Comparison of ENCODE assay signal across 25 cellular contexts in the genomic region with DNA sequence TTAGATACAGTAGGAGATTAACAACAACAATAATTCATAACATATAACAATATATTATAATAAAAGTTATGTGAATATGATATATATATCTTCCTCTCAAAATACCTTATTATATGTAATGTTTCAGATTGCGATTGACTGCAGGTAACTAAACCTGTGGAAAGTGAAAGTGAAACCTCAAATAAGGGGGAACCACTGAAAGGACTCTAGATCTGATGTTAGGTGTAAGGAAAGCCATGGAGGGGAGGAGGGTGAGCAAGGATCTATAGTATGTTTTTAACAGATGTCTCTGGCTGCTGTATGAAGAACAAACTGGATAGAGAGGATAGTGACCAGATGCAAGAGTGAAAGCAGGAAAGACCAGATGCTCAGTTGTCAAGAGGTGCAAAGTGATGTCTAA. TPM values are rescaled to one million over a fixed set of nuclear protein-coding genes. Genes with fewer than 3 reads are reported as not detected.
DNase-seq lines count a peak whose midpoint lies in the region; ATAC-seq, FAIRE-seq and TF ChIP-seq lines count a peak whose summit lies in the region.
"Had no signal": no experiment of that assay in that cellular context is flagged by ENCODE, and none has a peak within 500 bp of the region (broad histone marks: within the 10 kb centered on the region; RNA-seq: fewer than 3 reads in every experiment).

No MANE protein-coding gene starts in this region.

- H2AFZ ChIP-seq in Loucy (ENCODE audit: low read length) = 0 out of 2 replicates have a peak overlapping the region, but pooled peaks have one; percentile 49

- H3K36me3 ChIP-seq in Loucy (ENCODE audit: insufficient read depth, low read length) = no peaks in the 10 kb centered on the region
- H3K36me3 ChIP-seq: lower lobe of right lung, MG63, transverse colon, WERI-Rb-1 had no signal

- no peaks in the 10 kb centered on the region for H4K20me1 ChIP-seq in Loucy (ENCODE audit: insufficient read depth, low read length, poor library complexity, severe bottlenecking)

- FAIRE-seq in GM12892 (lab: Jason Lieb, UNC) = no peak
- FAIRE-seq: astrocyte, frontal cortex, kidney had no signal

- H3K4me2 ChIP-seq in Loucy (ENCODE audit: low read depth, low read length, poor library complexity, severe bottlenecking) = peak overlapping the region; percentile 24

- H3K4me3 ChIP-seq in Loucy (ENCODE audit: low read length, poor library complexity, severe bottlenecking) = peak overlapping the region; percentile 51
- H3K4me3 ChIP-seq: lower lobe of right lung, MG63, skin epidermis, transverse colon had no signal

- peaks cover 0 to 2% of the 10 kb centered on the region in 2 donors for H3K9me3 Mint-ChIP-seq in stimulated activated naive CD8-positive, alpha-beta T cell treated with anti-CD3 and anti-CD28 coated beads, Interleukin-15, amount 100 ng/mL, for 72 hours
- no peaks in the 10 kb centered on the region for H3K9me3 Mint-ChIP-seq in T-helper 2 cell treated with Interferon-gamma antibody and Interleukin-4, amounts not matched to agents 5 μg/mL and 100 μg/mL, for 36 hours

- peaks cover 14% of the 10 kb centered on the region for H3K4me1 Mint-ChIP-seq in stimulated activated naive CD8-positive, alpha-beta T cell treated with anti-CD3 and anti-CD28 coated beads, Interleukin-15, amount 100 ng/mL, for 72 hours
- H3K4me1 Mint-ChIP-seq in T-helper 2 cell treated with Interferon-gamma antibody and Interleukin-4, amounts not matched to agents 5 μg/mL and 100 μg/mL, for 36 hours (ENCODE audit: low read depth) = peaks cover 3% of the 10 kb centered on the region

- H3K9me2 ChIP-seq in Loucy (replicated peaks; ENCODE audit: low read depth, low read length) = no peaks in the 10 kb centered on the region

- H3K79me2 ChIP-seq in Loucy (ENCODE audit: insufficient read depth, low read length) = no peaks in the 10 kb centered on the region

- no peaks in the 10 kb centered on the region for H3K4me1 ChIP-seq in Loucy (ENCODE audit: insufficient read depth, low read length, poor library complexity, severe bottlenecking)
- H3K4me1 ChIP-seq: Caco-2, lower lobe of right lung, transverse colon had no signal

- TF ChIP-seq CTCF in Loucy (conservative IDR thresholded peaks at IDR 0.05; ENCODE audit: low read length) = no peak

- DNase-seq in stimulated activated naive CD8-positive, alpha-beta T cell treated with anti-CD3 and anti-CD28 coated beads, Interleukin-15, amount 100 ng/mL, for 72 hours = no peak
- DNase-seq in stimulated activated naive CD8-positive, alpha-beta T cell treated with anti-CD3 and anti-CD28 coated beads, Interleukin-15, Interleukin-2, amounts not matched to agents 100 U/mL and 50 U/mL, for 24 hours = no peak
- DNase-seq in T-helper 2 cell treated with Interferon-gamma antibody and Interleukin-4, amounts not matched to agents 5 μg/mL and 100 μg/mL, for 36 hours (ENCODE audit: low spot score) = no peak
- DNase-seq in GM12892 (ENCODE audit: insufficient read length) (no peak), NCI-H1930 (lab: John Stamatoyannopoulos, UW) (no peak), T-helper 9 cell (no peak)
- DNase-seq: activated CD4-positive, alpha-beta T cell treated with anti-CD3 and anti-CD28 coated beads, Interleukin-2, amount 50 U/mL, for 48 hours; activated naive CD4-positive, alpha-beta T cell treated with Interleukin-2 at 50 U/mL for 16 hours; Caco-2; IMR-90; kidney; lower lobe of right lung; MG63; NCI-H1436 treated with DMSO at 0.1 percent for 48 hours; NCI-H446; SHP77 treated with DMSO at 0.1 percent for 48 hours; stimulated activated CD4-positive, alpha-beta T cell treated with anti-CD3 and anti-CD28 coated beads, Interleukin-2, amount 100 ng/mL, for 48 hours; transverse colon; WERI-Rb-1 had no signal

- no peak overlapping the region for H3K9ac ChIP-seq in Loucy (ENCODE audit: low read depth, low read length, poor library complexity, severe bottlenecking)

- no peak overlapping the region for H3K27ac Mint-ChIP-seq in stimulated activated naive CD8-positive, alpha-beta T cell treated with anti-CD3 and anti-CD28 coated beads, Interleukin-15, amount 100 ng/mL, for 72 hours
- H3K27ac Mint-ChIP-seq in T-helper 2 cell treated with Interferon-gamma antibody and Interleukin-4, amounts not matched to agents 5 μg/mL and 100 μg/mL, for 36 hours = no peak overlapping the region
- H3K27ac Mint-ChIP-seq: stimulated activated naive CD8-positive, alpha-beta T cell treated with anti-CD3 and anti-CD28 coated beads, Interleukin-15, Interleukin-2, amounts not matched to agents 100 ng/mL and 50 ng/mL, for 24 hours had no signal

- H3K27me3 Mint-ChIP-seq in stimulated activated naive CD8-positive, alpha-beta T cell treated with anti-CD3 and anti-CD28 coated beads, Interleukin-15, amount 100 ng/mL, for 72 hours = peaks cover 49% of the 10 kb centered on the region
- H3K27me3 Mint-ChIP-seq in T-helper 2 cell treated with Interferon-gamma antibody and Interleukin-4, amounts not matched to agents 5 μg/mL and 100 μg/mL, for 36 hours (ENCODE audit: low read depth) = peaks cover 48% of the 10 kb centered on the region

- no peak for TF ChIP-seq POLR2A in GM12892 (IDR thresholded peaks at IDR 0.05; ENCODE audit: low read depth, low read length)

- ATAC-seq in stimulated activated naive CD8-positive, alpha-beta T cell treated with anti-CD3 and anti-CD28 coated beads, Interleukin-15, amount 100 ng/mL, for 72 hours = peak; percentile 55
- no peak for ATAC-seq in stimulated activated naive CD8-positive, alpha-beta T cell treated with anti-CD3 and anti-CD28 coated beads, Interleukin-15, Interleukin-2, amounts not matched to agents 100 U/mL and 50 U/mL, for 24 hours
- ATAC-seq: esophagus mucosa, lower lobe of right lung had no signal

- H3K9me3 ChIP-seq in Loucy (ENCODE audit: insufficient read depth, low read depth, low read length) = no peaks in the 10 kb centered on the region
- H3K9me3 ChIP-seq: Caco-2, lower lobe of right lung, MG63, transverse colon had no signal

- H3K27me3 ChIP-seq in Loucy (ENCODE audit: insufficient read depth, low read length, poor library complexity, severe bottlenecking) = no peaks in the 10 kb centered on the region

- H3F3A ChIP-seq in Loucy (ENCODE audit: low read depth) = no peaks in the 10 kb centered on the region

- peak overlapping the region in 1 of 2 donors; percentile 8 for H3K4me3 Mint-ChIP-seq in stimulated activated naive CD8-positive, alpha-beta T cell treated with anti-CD3 and anti-CD28 coated beads, Interleukin-15, amount 100 ng/mL, for 72 hours
- peak overlapping the region; percentile 27 for H3K4me3 Mint-ChIP-seq in T-helper 2 cell treated with Interferon-gamma antibody and Interleukin-4, amounts not matched to agents 5 μg/mL and 100 μg/mL, for 36 hours
- H3K4me3 Mint-ChIP-seq: stimulated activated naive CD8-positive, alpha-beta T cell treated with anti-CD3 and anti-CD28 coated beads, Interleukin-15, Interleukin-2, amounts not matched to agents 100 ng/mL and 50 ng/mL, for 24 hours had no signal

- H3K36me3 Mint-ChIP-seq in T-helper 2 cell treated with Interferon-gamma antibody and Interleukin-4, amounts not matched to agents 5 μg/mL and 100 μg/mL, for 36 hours (ENCODE audit: low read depth) = no peaks in the 10 kb centered on the region

RNA-seq across cellular contexts. Expression of a gene that starts 5.8 kb away (rescaled TPM):
- not detected for polyA plus RNA-seq in GM12892 (2012; ENCODE audit: missing spikeins)
- polyA plus RNA-seq: IMR-90 had no signal
